17 cellular contexts compared by ENCODE assay signal in genomic region chr1:51669191-51669590, GRCh38. TPM values are rescaled to one million over a fixed set of nuclear protein-coding genes. Genes with fewer than 3 reads are reported as not detected.
DNase-seq lines count a peak whose midpoint lies in the region; ATAC-seq and TF ChIP-seq lines count a peak whose summit lies in the region.
"Had no signal": no experiment of that assay in that cellular context is flagged by ENCODE, and none has a peak within 500 bp of the region (broad histone marks: within the 10 kb centered on the region; RNA-seq: fewer than 3 reads in every experiment).

No MANE protein-coding gene starts in this region.

- WGBS in H9 (ENCODE audit: extremely low coverage, insufficient read length, low lambda C conversion rate) = no CpG with 5 or more reads among the region's 3 CpGs

- no peak overlapping the region for H2BK15ac ChIP-seq in H9 (ENCODE audit: low read depth, low read length)

- H3K9me3 ChIP-seq in H9 (ENCODE audit: control insufficient read depth, low read depth, low read length) = no peaks in the 10 kb centered on the region
- H3K9me3 ChIP-seq in neural cell (ENCODE audit: low read length) = no peaks in the 10 kb centered on the region
- H3K9me3 ChIP-seq: left lung had no signal

- no peak overlapping the region for H2BK20ac ChIP-seq in H9 (ENCODE audit: low read depth, low read length, poor library complexity, severe bottlenecking)

- H3K4me2 ChIP-seq in H9 (ENCODE audit: insufficient read depth, insufficient read length, low read length) = no peak overlapping the region
- H3K4me2 ChIP-seq in neural cell (ENCODE audit: low read length) = no peak overlapping the region

- H3K36me3 Mint-ChIP-seq in H9 (ENCODE audit: insufficient read depth in 1 of 3, low read depth in 3 of 3) = no peaks in the 10 kb centered on the region

- no peaks in the 10 kb centered on the region for H3K23me2 ChIP-seq in H9 (ENCODE audit: insufficient read length, low read depth, low read length, poor library complexity, severe bottlenecking)

- H4K8ac ChIP-seq in H9 (replicated peaks; ENCODE audit: insufficient read length, low read depth, low read length) = no peak overlapping the region

- no peak overlapping the region for H3T11ph ChIP-seq in H9 (ENCODE audit: low read length)

- peak overlapping the region in 2 of 3 experiments; percentile 2 to 6; a peak in 2 of 7 replicates for H3K27ac Mint-ChIP-seq in H9
- H3K27ac Mint-ChIP-seq: activated CD4-positive, alpha-beta T cell treated with anti-CD3 and anti-CD28 coated beads for 36 hours; activated naive CD4-positive, alpha-beta T cell treated with anti-CD3 and anti-CD28 coated beads, Interleukin-2, amount 50 U/mL, for 24 hours; activated T-helper 1 cell treated with anti-CD3 and anti-CD28 coated beads, Interleukin-12 subunit alpha, Interleukin-12 subunit beta, Interleukin-2, Interleukin-4 antibody, amounts not matched to agents 30 ng/mL and 10 ng/mL and 1 ng/mL, durations not matched to agents 14 hours and 24 hours and 36 hours had no signal

- H2AFZ ChIP-seq in H9 (ENCODE audit: low read length) = no peak overlapping the region
- H2AFZ ChIP-seq in neural cell (ENCODE audit: low read depth, low read length) = no peak overlapping the region

- DNase-seq in DMS53 (lab: John Stamatoyannopoulos, UW) = peak; percentile 61
- DNase-seq in DMS53 treated with DMSO at 0.1 percent for 48 hours (lab: John Stamatoyannopoulos, UW; ENCODE audit: unreplicated experiment) = no peak
- DNase-seq in H9 = no peak
- no peak for DNase-seq in HPDE6-E6E7 (ENCODE audit: extremely low spot score)
- DNase-seq: activated CD4-positive, alpha-beta T cell treated with anti-CD3 and anti-CD28 coated beads for 36 hours; COR-L47; EL; left lung; NCI-H1105 treated with DMSO at 0.1 percent for 48 hours; RPMI8226; SW 1271 had no signal

- no peak for TF ChIP-seq EP300 in neural cell (conservative IDR thresholded peaks at IDR 0.05; ENCODE audit: poor library complexity, severe bottlenecking)

- no peak overlapping the region for H4K5ac ChIP-seq in H9 (ENCODE audit: insufficient read length, low read depth, low read length)

- no peaks in the 10 kb centered on the region for H3K79me1 ChIP-seq in H9 (ENCODE audit: insufficient read depth, low read depth, low read length, poor library complexity, severe bottlenecking)

- no peak for TF ChIP-seq RAD21 in neural cell (conservative IDR thresholded peaks at IDR 0.05)

- H3K4me3 Mint-ChIP-seq in H9 = no peak overlapping the region
- H3K4me3 Mint-ChIP-seq: activated CD4-positive, alpha-beta T cell treated with anti-CD3 and anti-CD28 coated beads for 36 hours; activated naive CD4-positive, alpha-beta T cell treated with anti-CD3 and anti-CD28 coated beads, Interleukin-2, amount 50 U/mL, for 24 hours; activated T-helper 1 cell treated with anti-CD3 and anti-CD28 coated beads, Interleukin-12 subunit alpha, Interleukin-12 subunit beta, Interleukin-2, Interleukin-4 antibody, amounts not matched to agents 30 ng/mL and 10 ng/mL and 1 ng/mL, durations not matched to agents 14 hours and 24 hours and 36 hours had no signal

- H2BK12ac ChIP-seq in H9 (ENCODE audit: insufficient read length, low read depth, low read length) = no peak overlapping the region

- no peak overlapping the region for H3K18ac ChIP-seq in H9 (ENCODE audit: insufficient read length, low read depth, low read length)

- H3K14ac ChIP-seq in H9 (ENCODE audit: insufficient read depth, low read length) = no peak overlapping the region

- H3K9me3 Mint-ChIP-seq in H9 = no peaks in the 10 kb centered on the region
- H3K9me3 Mint-ChIP-seq: activated naive CD4-positive, alpha-beta T cell treated with anti-CD3 and anti-CD28 coated beads, Interleukin-2, amount 50 U/mL, for 24 hours; activated T-helper 1 cell treated with anti-CD3 and anti-CD28 coated beads, Interleukin-12 subunit alpha, Interleukin-12 subunit beta, Interleukin-2, Interleukin-4 antibody, amounts not matched to agents 30 ng/mL and 10 ng/mL and 1 ng/mL, durations not matched to agents 14 hours and 24 hours and 36 hours had no signal

- TF ChIP-seq CTCF in H9 (conservative IDR thresholded peaks at IDR 0.05) (no peak), VCaP (conservative IDR thresholded peaks at IDR 0.05) (no peak), neural cell (IDR thresholded peaks at IDR 0.05; ENCODE audit: poor library complexity, severe bottlenecking) (no peak)

- H3K36me3 ChIP-seq in neural cell (ENCODE audit: insufficient read depth, low read length) = no peaks in the 10 kb centered on the region
- H3K36me3 ChIP-seq: left lung had no signal

- H3K27ac ChIP-seq in H9 (ENCODE audit: insufficient read length, low read depth, low read length) (no peak overlapping the region), VCaP (peak overlapping the region; percentile 70), neural cell (ENCODE audit: low read length) (peak overlapping the region; percentile 19)
- H3K27ac ChIP-seq: left lung had no signal

- H2AK5ac ChIP-seq in H9 (ENCODE audit: insufficient read length, low read length) = no peak overlapping the region

- no peak overlapping the region for H4K91ac ChIP-seq in H9 (ENCODE audit: insufficient read length, low read depth, low read length)

- no peak for ATAC-seq in GM18861 (IDR thresholded peaks at IDR 0.05; ENCODE audit: unreplicated experiment)
- no peak for ATAC-seq in HG03175 (IDR thresholded peaks at IDR 0.05; ENCODE audit: unreplicated experiment)
- ATAC-seq: activated CD4-positive, alpha-beta T cell treated with anti-CD3 and anti-CD28 coated beads for 36 hours; left lung had no signal

- H4K20me1 ChIP-seq in H9 (ENCODE audit: control insufficient read depth, insufficient read depth, insufficient read length) (no peaks in the 10 kb centered on the region), neural cell (ENCODE audit: insufficient read depth) (no peaks in the 10 kb centered on the region)

- H3K79me2 ChIP-seq in H9 (ENCODE audit: insufficient read depth, low read length) (no peaks in the 10 kb centered on the region), neural cell (replicated peaks; ENCODE audit: insufficient read depth, low read length) (no peaks in the 10 kb centered on the region)

- no peaks in the 10 kb centered on the region for H3F3A ChIP-seq in neural cell (ENCODE audit: insufficient read depth, low read length, poor library complexity, severe bottlenecking)

- H2BK120ac ChIP-seq in H9 (ENCODE audit: low read depth, low read length, poor library complexity, severe bottlenecking) = no peak overlapping the region

- H3K4me1 Mint-ChIP-seq in H9 = peaks cover 4% of the 10 kb centered on the region in 2 experiments; a peak in 1 of 4 replicates
- H3K4me1 Mint-ChIP-seq: activated CD4-positive, alpha-beta T cell treated with anti-CD3 and anti-CD28 coated beads for 36 hours had no signal

- H3K9me2 ChIP-seq in neural cell (ENCODE audit: insufficient read depth, low read length) = no peaks in the 10 kb centered on the region

- H3K27me3 Mint-ChIP-seq in H9 (ENCODE audit: low read depth) = no peaks in the 10 kb centered on the region
- H3K27me3 Mint-ChIP-seq: activated CD4-positive, alpha-beta T cell treated with anti-CD3 and anti-CD28 coated beads for 36 hours; activated naive CD4-positive, alpha-beta T cell treated with anti-CD3 and anti-CD28 coated beads, Interleukin-2, amount 50 U/mL, for 24 hours had no signal

- H3K56ac ChIP-seq in H9 (ENCODE audit: insufficient read length, low read depth, low read length) = no peak overlapping the region

- H2BK5ac ChIP-seq in H9 (ENCODE audit: insufficient read length, low read length) = no peak overlapping the region

- no peak overlapping the region for H3K9ac ChIP-seq in H9 (ENCODE audit: extremely low read depth, insufficient read length, low read length)
- H3K9ac ChIP-seq in neural cell (ENCODE audit: low read length) = no peak overlapping the region

- peak overlapping the region; percentile 21 for H3K4me3 ChIP-seq in neural cell (ENCODE audit: low read length)
- H3K4me3 ChIP-seq: left lung had no signal

- H3K4ac ChIP-seq in H9 (ENCODE audit: low read depth, low read length) = no peak overlapping the region

- no peak overlapping the region for H3K23ac ChIP-seq in H9 (ENCODE audit: insufficient read length, low read depth, low read length)

- no peaks in the 10 kb centered on the region for H3K27me3 ChIP-seq in H9 (ENCODE audit: insufficient read depth, low read length)
- H3K27me3 ChIP-seq in neural cell (ENCODE audit: insufficient read depth, low read depth, low read length) = no peaks in the 10 kb centered on the region
- H3K27me3 ChIP-seq: left lung had no signal

- peaks cover 4% of the 10 kb centered on the region; the same call in 1 of the 2 replicates for H3K4me1 ChIP-seq in H9 (ENCODE audit: insufficient read depth, low read length)

TF ChIP-seq in neural cell, 6 proteins besides CTCF, POLR2A, EP300 and RAD21 (continues in another document):
- TF ChIP-seq EZH2 (IDR thresholded peaks at IDR 0.05; ENCODE audit: borderline replicate concordance, insufficient read depth, low read length, poor library complexity, severe bottlenecking) (no peak), TAF1 (IDR thresholded peaks at IDR 0.05; ENCODE audit: low read depth) (no peak), SMC3 (conservative IDR thresholded peaks at IDR 0.05; ENCODE audit: poor library complexity) (no peak), MXI1 (conservative IDR thresholded peaks at IDR 0.05; ENCODE audit: poor library complexity, severe bottlenecking) (no peak), POLR2AphosphoS5 (IDR thresholded peaks at IDR 0.05) (no peak)

RNA-seq across cellular contexts. Expression of gene OSBPL9, which starts 52.3 kb away (rescaled TPM):
- 69.0 and 76.7 TPM in 2 replicates for total RNA-seq in H9 (2021)
- 101 and 117 TPM in 2 replicates for polyA plus RNA-seq in neural cell
- 120 and 123 TPM in 2 replicates for polyA minus RNA-seq in neural cell
